11 cellular contexts compared by ENCODE assay signal in the genomic region with DNA sequence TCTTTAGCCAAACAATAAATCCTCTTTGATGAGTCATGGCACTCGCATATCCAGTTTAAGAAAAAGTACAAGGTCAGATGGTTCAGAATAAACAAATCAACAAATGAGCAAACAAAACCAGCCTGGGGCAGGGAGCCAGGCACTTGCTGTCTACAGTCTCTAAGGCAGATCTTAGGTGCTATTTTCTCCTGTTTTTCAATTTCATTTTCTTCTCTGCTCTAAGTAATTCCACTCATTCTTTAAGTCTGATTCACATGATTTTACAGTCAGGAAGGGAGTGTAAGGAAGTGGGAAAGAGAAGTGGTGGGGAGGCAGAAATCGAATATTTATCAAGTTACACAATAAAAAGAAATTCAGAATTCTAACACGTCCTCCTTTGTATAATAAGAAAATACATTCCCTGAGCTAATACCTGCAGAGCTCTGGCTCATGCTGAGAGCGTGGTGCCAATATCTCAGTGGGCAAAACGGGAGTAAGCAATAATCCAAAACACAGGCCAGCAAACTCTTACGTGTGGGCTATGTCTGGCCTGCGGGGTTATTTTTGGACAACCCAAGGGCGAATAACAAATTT.
DNase-seq lines count a peak whose midpoint lies in the region; ATAC-seq, FAIRE-seq and TF ChIP-seq lines count a peak whose summit lies in the region.
"Had no signal": no experiment of that assay in that cellular context is flagged by ENCODE, and none has a peak within 500 bp of the region (broad histone marks: within the 10 kb centered on the region; RNA-seq: fewer than 3 reads in every experiment).

No MANE protein-coding gene starts in this region.

- 33% methylated on average over 5 of the region's 8 CpGs for WGBS in mesenchymal stem cell

- no peak for ATAC-seq in HG03565 (IDR thresholded peaks at IDR 0.05; ENCODE audit: unreplicated experiment)

- no peak overlapping the region for H2BK5ac ChIP-seq in mesenchymal stem cell (ENCODE audit: low read depth, low read length, poor library complexity, severe bottlenecking)

- H3K4me2 ChIP-seq in BLaER1 (peak overlapping the region; percentile 17; the same call in 1 of the 2 replicates), mesenchymal stem cell (ENCODE audit: low read length, poor library complexity, severe bottlenecking) (peak overlapping the region; percentile 63)

- no peaks in the 10 kb centered on the region for H3K27me3 Mint-ChIP-seq in activated CD4-positive, alpha-beta memory T cell treated with anti-CD3 and anti-CD28 coated beads, Interleukin-2, amount 10 ng/mL, durations not matched to agents 7 days and 5 days
- H3K27me3 Mint-ChIP-seq: CD4-positive, alpha-beta memory T cell had no signal

- H3K27ac ChIP-seq in BLaER1 (no peak overlapping the region), mesenchymal stem cell (ENCODE audit: low read length, poor library complexity, severe bottlenecking) (peak overlapping the region; percentile 86)

- POLR2A ChIA-PET in activated CD4-positive, alpha-beta memory T cell treated with anti-CD3 and anti-CD28 coated beads, Interleukin-2, amount 10 ng/mL, durations not matched to agents 7 days and 5 days (lab: Charles Lee), result no interaction called here

- H3K4me1 ChIP-seq in BLaER1 (peaks cover 10% of the 10 kb centered on the region; the same call in 1 of the 2 replicates), mesenchymal stem cell (ENCODE audit: control insufficient read depth, insufficient read depth, low read depth, low read length) (peaks cover 6% of the 10 kb centered on the region)

- H2BK120ac ChIP-seq in mesenchymal stem cell (ENCODE audit: low read depth, low read length), result no peak overlapping the region

- peaks cover 9% of the 10 kb centered on the region for H3K4me1 Mint-ChIP-seq in activated CD4-positive, alpha-beta memory T cell treated with anti-CD3 and anti-CD28 coated beads, Interleukin-2, amount 10 ng/mL, durations not matched to agents 7 days and 5 days

- H3K14ac ChIP-seq in mesenchymal stem cell (ENCODE audit: low read length in 2 of 2), result no peak overlapping the region

- H3K79me1 ChIP-seq in mesenchymal stem cell (replicated peaks; ENCODE audit: low read length, poor library complexity, severe bottlenecking), result no peaks in the 10 kb centered on the region

- no peak overlapping the region for H3K4me3 Mint-ChIP-seq in activated CD4-positive, alpha-beta memory T cell treated with anti-CD3 and anti-CD28 coated beads, Interleukin-2, amount 10 ng/mL, durations not matched to agents 7 days and 5 days
- H3K4me3 Mint-ChIP-seq: activated T-helper 1 cell treated with anti-CD3 and anti-CD28 coated beads, Interleukin-12 subunit alpha, Interleukin-12 subunit beta, Interleukin-2, Interleukin-4 antibody, amounts not matched to agents 30 ng/mL and 10 ng/mL and 1 ng/mL, durations not matched to agents 14 hours and 24 hours and 36 hours had no signal

- no peak overlapping the region for H4K91ac ChIP-seq in mesenchymal stem cell (ENCODE audit: low read length)

- H2BK15ac ChIP-seq in mesenchymal stem cell (ENCODE audit: low read depth, poor library complexity, severe bottlenecking), result no peak overlapping the region

- no peak overlapping the region for H3K4ac ChIP-seq in mesenchymal stem cell (ENCODE audit: low read depth in 1 of 2, low read length in 2 of 2)

- DNase-seq in MG63, result peak; percentile 87
- peak; percentile 86 for DNase-seq in bronchial epithelial cell (ENCODE audit: low read depth)
- peak; percentile 73 for DNase-seq in mesenchymal stem cell
- DNase-seq in GM19240 (ENCODE audit: insufficient read length, low spot score), result no peak
- DNase-seq in activated CD4-positive, alpha-beta memory T cell treated with anti-CD3 and anti-CD28 coated beads, Interleukin-2, amount 10 ng/mL, durations not matched to agents 7 days and 5 days, result no peak
- no peak for DNase-seq in NCI-H2227 (lab: John Stamatoyannopoulos, UW; ENCODE audit: unreplicated experiment)
- DNase-seq: CD4-positive, alpha-beta memory T cell; NCI-H1417 had no signal

- peaks cover 12% of the 10 kb centered on the region for H3K9me3 ChIP-seq in BLaER1
- H3K9me3 ChIP-seq in MG63, result peaks cover 3% of the 10 kb centered on the region; the same call in 1 of the 2 replicates
- no peaks in the 10 kb centered on the region for H3K9me3 ChIP-seq in mesenchymal stem cell (ENCODE audit: control insufficient read depth, low read length)

- H3K4me3 ChIP-seq in BLaER1 (no peak overlapping the region), MG63 (no peak overlapping the region), bronchial epithelial cell (ENCODE audit: low read depth, low read length) (no peak overlapping the region), mesenchymal stem cell (ENCODE audit: insufficient read depth in 1 of 2, low read depth in 1 of 2, low read length in 2 of 2) (peak overlapping the region in 1 of 2 experiments; percentile 28)

- H3K9ac ChIP-seq in BLaER1 (no peak overlapping the region), mesenchymal stem cell (ENCODE audit: low read length) (no peak overlapping the region)

- no peak for TF ChIP-seq CTCF in bronchial epithelial cell (IDR thresholded peaks at IDR 0.05; ENCODE audit: insufficient read depth, low read length, severe bottlenecking)

- H2AK5ac ChIP-seq in mesenchymal stem cell (ENCODE audit: low read length, severe bottlenecking), result no peak overlapping the region

- no peaks in the 10 kb centered on the region for H3K36me3 Mint-ChIP-seq in activated CD4-positive, alpha-beta memory T cell treated with anti-CD3 and anti-CD28 coated beads, Interleukin-2, amount 10 ng/mL, durations not matched to agents 7 days and 5 days (ENCODE audit: low read depth)

- CTCF ChIA-PET in activated CD4-positive, alpha-beta memory T cell treated with anti-CD3 and anti-CD28 coated beads, Interleukin-2, amount 10 ng/mL, durations not matched to agents 7 days and 5 days (lab: Charles Lee), result no interaction called here

- H2BK12ac ChIP-seq in mesenchymal stem cell (ENCODE audit: low read length in 2 of 2), result peak overlapping the region in 1 of 2 experiments; percentile 21

- H4K20me1 ChIP-seq in BLaER1, result no peaks in the 10 kb centered on the region

- H3K36me3 ChIP-seq in BLaER1, result no peaks in the 10 kb centered on the region
- no peaks in the 10 kb centered on the region for H3K36me3 ChIP-seq in MG63
- H3K36me3 ChIP-seq in bronchial epithelial cell (ENCODE audit: control insufficient read depth, insufficient read depth, low read length), result no peaks in the 10 kb centered on the region
- no peaks in the 10 kb centered on the region for H3K36me3 ChIP-seq in mesenchymal stem cell (ENCODE audit: control insufficient read depth in 1 of 2, insufficient read depth in 2 of 2, low read depth in 1 of 2, low read length in 2 of 2)

- H3K18ac ChIP-seq in mesenchymal stem cell (ENCODE audit: low read depth in 1 of 2, low read length in 2 of 2), result peak overlapping the region; percentile 28 to 92

- FAIRE-seq in bronchial epithelial cell (lab: Jason Lieb, UNC), result no peak

- H3K27me3 ChIP-seq in BLaER1, result no peaks in the 10 kb centered on the region
- no peaks in the 10 kb centered on the region for H3K27me3 ChIP-seq in MG63
- H3K27me3 ChIP-seq in bronchial epithelial cell (ENCODE audit: control insufficient read depth, insufficient read depth, low read length), result no peaks in the 10 kb centered on the region
- no peaks in the 10 kb centered on the region for H3K27me3 ChIP-seq in mesenchymal stem cell (ENCODE audit: control insufficient read depth in 1 of 2, insufficient read depth in 1 of 2, low read length in 2 of 2)

- H3K23ac ChIP-seq in mesenchymal stem cell (ENCODE audit: low read length in 2 of 2), result no peak overlapping the region

- peaks cover 3% of the 10 kb centered on the region for H3K9me3 Mint-ChIP-seq in activated CD4-positive, alpha-beta memory T cell treated with anti-CD3 and anti-CD28 coated beads, Interleukin-2, amount 10 ng/mL, durations not matched to agents 7 days and 5 days

- no peak overlapping the region for H4K8ac ChIP-seq in mesenchymal stem cell (ENCODE audit: low read length)

- no peak overlapping the region for H2AFZ ChIP-seq in mesenchymal stem cell (ENCODE audit: low read depth, low read length)

- no peak overlapping the region for H3K27ac Mint-ChIP-seq in activated CD4-positive, alpha-beta memory T cell treated with anti-CD3 and anti-CD28 coated beads, Interleukin-2, amount 10 ng/mL, durations not matched to agents 7 days and 5 days
- H3K27ac Mint-ChIP-seq: activated T-helper 1 cell treated with anti-CD3 and anti-CD28 coated beads, Interleukin-12 subunit alpha, Interleukin-12 subunit beta, Interleukin-2, Interleukin-4 antibody, amounts not matched to agents 30 ng/mL and 10 ng/mL and 1 ng/mL, durations not matched to agents 14 hours and 24 hours and 36 hours; CD4-positive, alpha-beta memory T cell had no signal

Comparison
In these comparisons a context has a peak if more than half of its experiments do, and no peak if none do; other contexts are left out.
1. DNase-seq: peak in MG63 (single experiment), bronchial epithelial cell (single experiment) and mesenchymal stem cell (single experiment); none in GM19240 (single experiment), activated CD4-positive, alpha-beta memory T cell treated with anti-CD3 and anti-CD28 coated beads, Interleukin-2, amount 10 ng/mL, durations not matched to agents 7 days and 5 days (single experiment) and NCI-H2227 (single experiment).